12 cellular contexts compared by ENCODE assay signal in the genomic region with DNA sequence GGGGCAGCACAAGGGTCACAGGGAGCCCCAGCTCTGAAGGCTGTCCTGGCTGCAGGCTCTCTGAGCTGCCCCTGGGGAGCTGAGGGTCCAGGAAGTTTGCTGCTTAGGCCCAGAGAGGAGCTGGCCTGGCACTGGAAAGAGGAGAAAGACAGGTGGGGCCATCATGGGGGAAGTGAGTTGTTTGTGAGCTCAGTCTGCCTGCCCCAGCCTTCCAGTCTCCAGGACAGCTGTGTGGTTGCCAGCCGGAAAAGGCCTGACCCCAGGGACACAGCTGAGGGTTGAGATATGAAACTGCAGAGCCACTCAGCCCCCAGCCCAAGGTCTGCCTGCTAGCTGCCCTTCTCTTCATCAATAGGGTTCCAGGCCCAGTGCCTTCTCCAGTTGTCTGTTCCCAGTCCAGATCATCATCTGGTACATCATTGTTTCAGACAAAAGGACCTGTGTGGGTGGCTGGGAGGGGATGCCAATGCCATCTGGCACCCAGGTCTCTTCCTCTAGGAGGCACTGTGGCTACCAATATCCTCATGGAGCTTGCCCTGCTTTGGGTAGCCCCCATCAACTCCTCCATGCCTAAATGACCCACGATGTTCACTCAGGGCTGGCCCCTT. TPM values are rescaled to one million over a fixed set of nuclear protein-coding genes. Genes with fewer than 3 reads are reported as not detected.
DNase-seq lines count a peak whose midpoint lies in the region; ATAC-seq and TF ChIP-seq lines count a peak whose summit lies in the region.
"Had no signal": no experiment of that assay in that cellular context is flagged by ENCODE, and none has a peak within 500 bp of the region (broad histone marks: within the 10 kb centered on the region; RNA-seq: fewer than 3 reads in every experiment).

No MANE protein-coding gene starts in this region.

- ATAC-seq in RWPE2 (ENCODE audit: low read depth) = no peak
- ATAC-seq in stimulated activated effector memory CD8-positive, alpha-beta T cell treated with anti-CD3 and anti-CD28 coated beads, Interleukin-12 subunit alpha, Interleukin-12 subunit beta, amount 100 ng/mL, for 72 hours = no peak
- no peak for ATAC-seq in GM18517 (IDR thresholded peaks at IDR 0.05; ENCODE audit: unreplicated experiment)
- ATAC-seq: heart left ventricle had no signal

- H3K36me3 Mint-ChIP-seq in activated naive CD4-positive, alpha-beta T cell treated with anti-CD3 and anti-CD28 coated beads, Interleukin-2, amount 50 U/mL, for 24 hours = peaks cover 4% of the 10 kb centered on the region
- H3K36me3 Mint-ChIP-seq in stimulated activated effector memory CD8-positive, alpha-beta T cell treated with anti-CD3 and anti-CD28 coated beads, Interleukin-12 subunit alpha, Interleukin-12 subunit beta, amount 100 ng/mL, for 72 hours = peaks cover 75% of the 10 kb centered on the region

- H3K4me1 Mint-ChIP-seq in activated naive CD4-positive, alpha-beta T cell treated with anti-CD3 and anti-CD28 coated beads, Interleukin-2, amount 50 U/mL, for 24 hours = peaks cover 41% of the 10 kb centered on the region
- H3K4me1 Mint-ChIP-seq in stimulated activated effector memory CD8-positive, alpha-beta T cell treated with anti-CD3 and anti-CD28 coated beads, Interleukin-12 subunit alpha, Interleukin-12 subunit beta, amount 100 ng/mL, for 72 hours = peaks cover 46% of the 10 kb centered on the region

- no peaks in the 10 kb centered on the region for H3K4me1 ChIP-seq in RWPE2 (ENCODE audit: insufficient read depth, poor library complexity, severe bottlenecking)

- no peaks in the 10 kb centered on the region for H3K27me3 ChIP-seq in RWPE2 (ENCODE audit: insufficient read depth, poor library complexity, severe bottlenecking)
- H3K27me3 ChIP-seq: heart left ventricle had no signal

- TF ChIP-seq CTCF in RWPE2 (IDR thresholded peaks at IDR 0.05; ENCODE audit: poor library complexity, severe bottlenecking) (no peak), epithelial cell of esophagus (IDR thresholded peaks at IDR 0.05; ENCODE audit: insufficient read depth, low read depth, low read length, missing control alignments) (peak; percentile 19)

- H3K4me3 ChIP-seq in RWPE2 (ENCODE audit: severe bottlenecking) (no peak overlapping the region), epithelial cell of esophagus (ENCODE audit: low read length) (no peak overlapping the region)
- H3K4me3 ChIP-seq: heart left ventricle, smooth muscle cell had no signal

- peak overlapping the region; percentile 3 for H3K4me3 Mint-ChIP-seq in activated naive CD4-positive, alpha-beta T cell treated with anti-CD3 and anti-CD28 coated beads, Interleukin-2, amount 50 U/mL, for 24 hours
- H3K4me3 Mint-ChIP-seq in stimulated activated effector memory CD8-positive, alpha-beta T cell treated with anti-CD3 and anti-CD28 coated beads, Interleukin-12 subunit alpha, Interleukin-12 subunit beta, amount 100 ng/mL, for 72 hours = no peak overlapping the region
- H3K4me3 Mint-ChIP-seq: mesothelial cell of epicardium had no signal

- H3K9me3 Mint-ChIP-seq in activated naive CD4-positive, alpha-beta T cell treated with anti-CD3 and anti-CD28 coated beads, Interleukin-2, amount 50 U/mL, for 24 hours = no peaks in the 10 kb centered on the region
- H3K9me3 Mint-ChIP-seq in stimulated activated effector memory CD8-positive, alpha-beta T cell treated with anti-CD3 and anti-CD28 coated beads, Interleukin-12 subunit alpha, Interleukin-12 subunit beta, amount 100 ng/mL, for 72 hours = no peaks in the 10 kb centered on the region
- H3K9me3 Mint-ChIP-seq: mesothelial cell of epicardium had no signal

- peaks cover 62% of the 10 kb centered on the region for H3K36me3 ChIP-seq in RWPE2 (ENCODE audit: low read depth)

- H3K27ac ChIP-seq in RWPE2 (ENCODE audit: poor library complexity, severe bottlenecking) = no peak overlapping the region
- H3K27ac ChIP-seq: heart left ventricle had no signal

- no peaks in the 10 kb centered on the region for H3K27me3 Mint-ChIP-seq in activated naive CD4-positive, alpha-beta T cell treated with anti-CD3 and anti-CD28 coated beads, Interleukin-2, amount 50 U/mL, for 24 hours

- H3K27ac Mint-ChIP-seq in activated naive CD4-positive, alpha-beta T cell treated with anti-CD3 and anti-CD28 coated beads, Interleukin-2, amount 50 U/mL, for 24 hours = peak overlapping the region; percentile 70
- H3K27ac Mint-ChIP-seq in stimulated activated effector memory CD8-positive, alpha-beta T cell treated with anti-CD3 and anti-CD28 coated beads, Interleukin-12 subunit alpha, Interleukin-12 subunit beta, amount 100 ng/mL, for 72 hours = peak overlapping the region; percentile 92
- H3K27ac Mint-ChIP-seq: mesothelial cell of epicardium had no signal

- H3K9me3 ChIP-seq in RWPE2 (ENCODE audit: severe bottlenecking) = no peaks in the 10 kb centered on the region
- H3K9me3 ChIP-seq: heart left ventricle had no signal

- DNase-seq in activated naive CD4-positive, alpha-beta T cell (lab: John Stamatoyannopoulos, UW) = no peak
- peak; percentile 48 for DNase-seq in RWPE2 (ENCODE audit: low spot score)
- no peak for DNase-seq in epithelial cell of esophagus (ENCODE audit: low read depth)
- no peak for DNase-seq in stimulated activated effector memory CD8-positive, alpha-beta T cell treated with anti-CD3 and anti-CD28 coated beads, Interleukin-12 subunit alpha, Interleukin-12 subunit beta, amount 100 ng/mL, for 72 hours (ENCODE audit: low spot score in 2 of 2)
- no peak for DNase-seq in DMS153 treated with DMSO at 0.1 percent for 48 hours (lab: John Stamatoyannopoulos, UW; ENCODE audit: unreplicated experiment)
- no peak for DNase-seq in A172 (ENCODE audit: low spot score)
- DNase-seq: NCI-H2171 had no signal

RNA-seq across cellular contexts. Expression of a gene that starts 4.2 kb away (rescaled TPM):
- total RNA-seq in A172 (2014; rRNA removed; shearing (Covaris generic)) = 153 and 154 TPM in 2 replicates

RNA-seq across cellular contexts. Expression of a gene that starts 11.4 kb away (rescaled TPM):
- 0.19 and 1.7 TPM in 2 replicates for total RNA-seq in A172 (2014; rRNA removed; shearing (Covaris generic))

RNA-seq across cellular contexts. Expression of a gene that starts 23.6 kb away (rescaled TPM):
- total RNA-seq in A172 (2014; rRNA removed; shearing (Covaris generic)) = 189 and 215 TPM in 2 replicates

RNA-seq across cellular contexts. Expression of a gene that starts 33.4 kb away (rescaled TPM):
- 21.8 and 28.7 TPM in 2 replicates for total RNA-seq in A172 (2014; rRNA removed; shearing (Covaris generic))

RNA-seq across cellular contexts. Expression of a gene that starts 47.6 kb away (rescaled TPM):
- total RNA-seq in A172 (2014; rRNA removed; shearing (Covaris generic)) = 343 and 354 TPM in 2 replicates
